25 cellular contexts compared by ENCODE assay signal in genomic region chr17:61749823-61750404, GRCh38.
"Had no signal": no experiment of that assay in that cellular context is flagged by ENCODE, and none has a peak within 500 bp of the region (broad histone marks: within the 10 kb centered on the region; RNA-seq: fewer than 3 reads in every experiment).

No MANE protein-coding gene starts in this region.

- DNase-seq: stimulated activated CD4-positive, alpha-beta T cell treated with anti-CD3 and anti-CD28 coated beads, Interleukin-2, amount 100 ng/mL, for 48 hours; stimulated activated CD4-positive, alpha-beta T cell treated with anti-CD3 and anti-CD28 coated beads, Interleukin-4, amount 100 ng/mL, for 1 hour; stimulated activated CD4-positive, alpha-beta T cell treated with anti-CD3 and anti-CD28 coated beads, Interleukin-4, amount 100 ng/mL, for 24 hours; stimulated activated CD4-positive, alpha-beta T cell treated with anti-CD3 and anti-CD28 coated beads, Interleukin-4, amount 100 ng/mL, for 4 hours; stimulated activated CD8-positive, alpha-beta memory T cell treated with anti-CD3 and anti-CD28 coated beads, Interleukin-4, amount 100 ng/mL, for 48 hours; stimulated activated naive B cell treated with anti-CD40 and anti-IgM and Interleukin-4, amounts not matched to agents 10 μg/mL and 1 μg/mL and 100 μg/mL, for 72 hours; stimulated activated naive CD4-positive, alpha-beta T cell; stimulated activated naive CD4-positive, alpha-beta T cell treated with Interleukin-2 at 50 U/mL for 16 hours; stimulated activated naive CD8-positive, alpha-beta T cell treated with anti-CD3 and anti-CD28 coated beads, Interleukin-15, amount 100 ng/mL, for 72 hours; stimulated activated naive CD8-positive, alpha-beta T cell treated with anti-CD3 and anti-CD28 coated beads, Interleukin-15, Interleukin-2, amounts not matched to agents 100 U/mL and 50 U/mL, for 24 hours; stomach; substantia nigra; testis; thyroid gland; tibial artery; transverse colon; trophoblast cell; upper lobe of left lung; upper lobe of right lung; uterus had no signal

- ATAC-seq: stimulated activated naive CD8-positive, alpha-beta T cell treated with anti-CD3 and anti-CD28 coated beads, Interleukin-15, Interleukin-2, amounts not matched to agents 100 U/mL and 50 U/mL, for 24 hours; upper lobe of right lung had no signal

- FAIRE-seq: urothelium cell line had no signal

- H3K4me3 ChIP-seq: stomach, suprapubic skin, testis, thoracic aorta, thyroid gland, tibial artery, tibial nerve, transverse colon, upper lobe of left lung, upper lobe of right lung, uterus, vagina had no signal

- H3K36me3 ChIP-seq: stomach, suprapubic skin, thoracic aorta, thyroid gland, tibial artery, tibial nerve, transverse colon, upper lobe of left lung, upper lobe of right lung, uterus, vagina had no signal

- H3K9me3 ChIP-seq: suprapubic skin, testis, thoracic aorta, thyroid gland, tibial artery, transverse colon, upper lobe of right lung, uterus, vagina had no signal

- H3K27ac ChIP-seq: stomach, suprapubic skin, testis, thoracic aorta, thyroid gland, tibial artery, tibial nerve, transverse colon, upper lobe of left lung, upper lobe of right lung, uterus, vagina had no signal

- H3K4me1 ChIP-seq: stomach, suprapubic skin, testis, thyroid gland, tibial artery, tibial nerve, transverse colon, upper lobe of left lung, upper lobe of right lung, uterus, vagina had no signal

- H3K27me3 ChIP-seq: stomach, suprapubic skin, testis, thyroid gland, tibial artery, tibial nerve, transverse colon, upper lobe of left lung, upper lobe of right lung, uterus, vagina had no signal
